In genomic region chr22:38398181-38398608, GRCh38 we compare ENCODE assay signal across 8 cellular contexts. TPM values are rescaled to one million over a fixed set of nuclear protein-coding genes. Genes with fewer than 3 reads are reported as not detected.
DNase-seq lines count a peak whose midpoint lies in the region; ATAC-seq and TF ChIP-seq lines count a peak whose summit lies in the region.
"Not testable (repeated sequence)": the region's sequence is repeated elsewhere in the genome, so short reads cannot be mapped to it uniquely, and the experiment has no call there.

No MANE protein-coding gene starts in this region.

- DNase-seq in A172 (ENCODE audit: low spot score) = peak; percentile 2
- DNase-seq in NCI-H446 (lab: John Stamatoyannopoulos, UW) = peak; percentile 35 to 48
- peak; percentile 23 for DNase-seq in activated CD4-positive, alpha-beta T cell treated with anti-CD3 and anti-CD28 coated beads, Interleukin-2, amount 50 U/mL, for 1 hour
- DNase-seq in dedifferentiated amniotic fluid mesenchymal stem cell (ENCODE audit: extremely low spot score) = peak; percentile 22
- DNase-seq in iPS-NIHi11 (ENCODE audit: low spot score) = peak; percentile 62
- peak; percentile 67 to 78 for DNase-seq in psoas muscle

- H3K36me3 ChIP-seq in psoas muscle (ENCODE audit: insufficient read depth in 1 of 2, low read depth in 1 of 2) = not testable (repeated sequence)

- peak overlapping the region; percentile 84 for H3K4me3 ChIP-seq in psoas muscle

- intact Hi-C loops in psoas muscle (cut with DNase I) = loop anchor here in 1 of 2 donors (10.0 kb wide), 1 partner anchor 107 kb away; the partner anchor contains the start of gene DDX17

- ATAC-seq in GM18520 (IDR thresholded peaks at IDR 0.05; ENCODE audit: unreplicated experiment) (peak; percentile 13), HG03039 (IDR thresholded peaks at IDR 0.05; ENCODE audit: unreplicated experiment) (peak; percentile 21), psoas muscle (peak; percentile 74 to 83 (median 80))

- TF ChIP-seq CTCF in psoas muscle (IDR thresholded peaks at IDR 0.05) = not testable (repeated sequence)

- not testable (repeated sequence) for H3K9me3 ChIP-seq in psoas muscle

- H3K4me1 ChIP-seq in psoas muscle = peaks cover 14% of the 10 kb centered on the region

- peak overlapping the region; percentile 91 for H3K27ac ChIP-seq in psoas muscle

- 0 to 2% (median 0%) methylated on average over 2 to 47 of the region's 48 CpGs for WGBS in psoas muscle, 3 donors

- not testable (repeated sequence) for H3K27me3 ChIP-seq in psoas muscle (ENCODE audit: insufficient read depth in 3 of 3, low read length in 2 of 3)

RNA-seq across cellular contexts. Expression of gene KCNJ4, which starts 56.8 kb away (rescaled TPM):
- total RNA-seq in A172 (2014; rRNA removed; shearing (Covaris generic)) = 0.31 TPM in 1 of 2 replicates, not detected in the other
- not detected for total RNA-seq in psoas muscle
- under 1 TPM in 1 of 3 donors, not detected in 2; 0.01 TPM for polyA plus RNA-seq in psoas muscle

Comparison
In these comparisons a context has a peak if more than half of its experiments do, and no peak if none do; other contexts are left out.
1. Peak in every context shown above with its lines: DNase-seq, ATAC-seq, H3K4me3 ChIP-seq and H3K27ac ChIP-seq.
2. DNase-seq: peak in every context shown above with its lines; median percentile 72 in psoas muscle; 62 in iPS-NIHi11; 42 in NCI-H446; 23 in activated CD4-positive, alpha-beta T cell treated with anti-CD3 and anti-CD28 coated beads, Interleukin-2, amount 50 U/mL, for 1 hour; 22 in dedifferentiated amniotic fluid mesenchymal stem cell; 2 in A172.
3. ATAC-seq: peak in every context shown above with its lines; median percentile 80 in psoas muscle; 21 in HG03039; 13 in GM18520.